25 cellular contexts compared by ENCODE assay signal in genomic region chr14:98018626-98019025, GRCh38.
DNase-seq lines count a peak whose midpoint lies in the region; ATAC-seq and TF ChIP-seq lines count a peak whose summit lies in the region.
"Had no signal": no experiment of that assay in that cellular context is flagged by ENCODE, and none has a peak within 500 bp of the region (broad histone marks: within the 10 kb centered on the region; RNA-seq: fewer than 3 reads in every experiment).

No MANE protein-coding gene starts in this region.

- peak in 4 of 5 donors; percentile 55 to 65 (median 56) for DNase-seq in CD4-positive, alpha-beta memory T cell
- DNase-seq in T-helper 22 cell (ENCODE audit: low read depth): peak; percentile 9
- DNase-seq in central memory CD4-positive, alpha-beta T cell: peak; percentile 46
- no peak for DNase-seq in RPMI8226
- DNase-seq in chondrocyte (ENCODE audit: low spot score): no peak
- no peak for DNase-seq in DMS 273 treated with DMSO at 0.1 percent for 48 hours (lab: John Stamatoyannopoulos, UW)
- DNase-seq: activated gamma-delta T cell; caudate nucleus; dorsolateral prefrontal cortex; GM23248; HFFc6; NCI-H1436 treated with DMSO at 0.1 percent for 48 hours; NCI-H510A treated with DMSO at 0.1 percent for 48 hours; nephron progenitor cell; NK-92 treated with Interleukin-12 subunit alpha and Interleukin-12 subunit beta, amount 100 ng/mL, for 24 hours; pancreas; PC-9; SHP77; stimulated activated CD4-positive, alpha-beta T cell treated with anti-CD3 and anti-CD28 coated beads, Interleukin-12 subunit alpha, Interleukin-12 subunit beta, amount 100 ng/mL, for 4 hours; SW 1271 had no signal

- no peaks in the 10 kb centered on the region for H3K27me3 ChIP-seq in BLaER1 treated with 17β-estradiol and CSF1 and Interleukin-3, amounts not matched to agents 10 nM and 100 nM
- no peaks in the 10 kb centered on the region for H3K27me3 ChIP-seq in CD4-positive, alpha-beta memory T cell (ENCODE audit: insufficient read depth, low read length)
- H3K27me3 ChIP-seq: pancreas, right atrium auricular region had no signal

- no peak overlapping the region for H3K27ac ChIP-seq in BLaER1 treated with 17β-estradiol and CSF1 and Interleukin-3, amounts not matched to agents 10 nM and 100 nM
- no peak overlapping the region for H3K27ac ChIP-seq in CD4-positive, alpha-beta memory T cell (ENCODE audit: low read depth, low read length)
- H3K27ac ChIP-seq: dorsolateral prefrontal cortex, GM23248, KMS-11, pancreas, PC-9, right atrium auricular region had no signal

- no peaks in the 10 kb centered on the region for H3K9me3 Mint-ChIP-seq in CD4-positive, alpha-beta memory T cell
- peaks cover 3% of the 10 kb centered on the region for H3K9me3 Mint-ChIP-seq in chondrocyte (ENCODE audit: low read depth)
- H3K9me3 Mint-ChIP-seq: nephron progenitor cell, type B pancreatic cell had no signal

- TF ChIP-seq CTCF in chondrocyte (IDR thresholded peaks at IDR 0.05): no peak

- no peaks in the 10 kb centered on the region for H3K9me3 ChIP-seq in BLaER1 treated with 17β-estradiol and CSF1 and Interleukin-3, amounts not matched to agents 10 nM and 100 nM (replicated peaks in 1 of 11)
- H3K9me3 ChIP-seq in CD4-positive, alpha-beta memory T cell (ENCODE audit: control insufficient read depth in 1 of 2, low read length in 2 of 2): no peaks in the 10 kb centered on the region
- H3K9me3 ChIP-seq: pancreas, right atrium auricular region had no signal

- H3K4me2 ChIP-seq in BLaER1 treated with 17β-estradiol and CSF1 and Interleukin-3, amounts not matched to agents 10 nM and 100 nM: peak overlapping the region in 6 of 11 experiments; percentile 24 to 38 (median 32); a peak in 8 of 22 replicates
- H3K4me2 ChIP-seq: KMS-11, PC-9 had no signal

- peak overlapping the region in 4 of 7 donors; percentile 1 to 63 (median 43) for H3K27ac Mint-ChIP-seq in CD4-positive, alpha-beta memory T cell
- H3K27ac Mint-ChIP-seq in chondrocyte (ENCODE audit: unreplicated experiment): no peak overlapping the region
- H3K27ac Mint-ChIP-seq: HFFc6, nephron progenitor cell, type B pancreatic cell had no signal

- no peak overlapping the region for H3K9ac ChIP-seq in BLaER1 treated with 17β-estradiol and CSF1 and Interleukin-3, amounts not matched to agents 10 nM and 100 nM
- H3K9ac ChIP-seq: GM23248, KMS-11 had no signal

- ATAC-seq in GM19463 (IDR thresholded peaks at IDR 0.05; ENCODE audit: unreplicated experiment): no peak
- ATAC-seq: pancreas had no signal

- peak overlapping the region in 4 of 8 donors; percentile 4 to 63 (median 13) for H3K4me3 Mint-ChIP-seq in CD4-positive, alpha-beta memory T cell
- H3K4me3 Mint-ChIP-seq in chondrocyte (ENCODE audit: unreplicated experiment): no peak overlapping the region
- H3K4me3 Mint-ChIP-seq: HFFc6, nephron progenitor cell, type B pancreatic cell had no signal

- H3K4me3 ChIP-seq in BLaER1 treated with 17β-estradiol and CSF1 and Interleukin-3, amounts not matched to agents 10 nM and 100 nM: no peak overlapping the region
- no peak overlapping the region for H3K4me3 ChIP-seq in CD4-positive, alpha-beta memory T cell (ENCODE audit: low read length in 2 of 2)
- H3K4me3 ChIP-seq: dorsolateral prefrontal cortex, GM23248, pancreas, PC-9, right atrium auricular region had no signal

- H3K4me1 Mint-ChIP-seq in CD4-positive, alpha-beta memory T cell: peaks cover 47 to 67% (median 53%) of the 10 kb centered on the region in 4 donors
- no peaks in the 10 kb centered on the region for H3K4me1 Mint-ChIP-seq in chondrocyte (ENCODE audit: low read depth)
- H3K4me1 Mint-ChIP-seq: nephron progenitor cell had no signal

- no peaks in the 10 kb centered on the region for H4K20me1 ChIP-seq in BLaER1 treated with 17β-estradiol and CSF1 and Interleukin-3, amounts not matched to agents 10 nM and 100 nM

- CTCF ChIA-PET in CD4-positive, alpha-beta memory T cell (lab: Charles Lee; ENCODE audit: partially characterized antibody): no interaction called here

- no peaks in the 10 kb centered on the region for H3K27me3 Mint-ChIP-seq in CD4-positive, alpha-beta memory T cell
- no peaks in the 10 kb centered on the region for H3K27me3 Mint-ChIP-seq in chondrocyte (ENCODE audit: low read depth)

- no peaks in the 10 kb centered on the region for H3K36me3 Mint-ChIP-seq in CD4-positive, alpha-beta memory T cell
- H3K36me3 Mint-ChIP-seq in chondrocyte (ENCODE audit: low read depth): no peaks in the 10 kb centered on the region
- H3K36me3 Mint-ChIP-seq: type B pancreatic cell had no signal

- H3K4me1 ChIP-seq in BLaER1 treated with 17β-estradiol and CSF1 and Interleukin-3, amounts not matched to agents 10 nM and 100 nM: peaks cover 0 to 11% (median 0%) of the 10 kb centered on the region in 10 experiments; a peak in 6 of 20 replicates
- H3K4me1 ChIP-seq in CD4-positive, alpha-beta memory T cell (ENCODE audit: insufficient read depth, low read length): peaks cover 62% of the 10 kb centered on the region
- H3K4me1 ChIP-seq: pancreas, right atrium auricular region had no signal

- POLR2A ChIA-PET in CD4-positive, alpha-beta memory T cell (lab: Charles Lee; ENCODE audit: partially characterized antibody): interaction anchor here (1.0 to 1.5 kb wide), 2 partner anchors 41 to 315 kb away, joined by 3 read pairs; no protein-coding TSS in a partner anchor

- intact Hi-C loops in CD4-positive, alpha-beta memory T cell (cut with micrococcal nuclease): loop anchor here (1.0 kb wide), 1 partner anchor 40 kb away; no protein-coding TSS in a partner anchor

- no peaks in the 10 kb centered on the region for H3K36me3 ChIP-seq in BLaER1 treated with 17β-estradiol and CSF1 and Interleukin-3, amounts not matched to agents 10 nM and 100 nM
- no peaks in the 10 kb centered on the region for H3K36me3 ChIP-seq in CD4-positive, alpha-beta memory T cell (ENCODE audit: insufficient read depth, low read length)
- H3K36me3 ChIP-seq: pancreas, right atrium auricular region had no signal

Comparison
In these comparisons a context has a peak if more than half of its experiments do, and no peak if none do; other contexts are left out.
1. DNase-seq: peak in CD4-positive, alpha-beta memory T cell (4 of 5), T-helper 22 cell (single experiment) and central memory CD4-positive, alpha-beta T cell (single experiment); none in RPMI8226 (single experiment), chondrocyte (single experiment) and DMS 273 treated with DMSO at 0.1 percent for 48 hours (single experiment).